ENCODE assay signal across 27 cellular contexts in genomic region chr12:5578775-5579174, GRCh38.
"Had no signal": no experiment of that assay in that cellular context is flagged by ENCODE, and none has a peak within 500 bp of the region (broad histone marks: within the 10 kb centered on the region; RNA-seq: fewer than 3 reads in every experiment).

No MANE protein-coding gene starts in this region.

- H3K27me3 ChIP-seq: stomach, testis, thyroid gland, tibial nerve, transverse colon, upper lobe of left lung, upper lobe of right lung, uterus, vagina had no signal

- H3K36me3 ChIP-seq: stomach, suprapubic skin, thoracic aorta, thyroid gland, tibial artery, tibial nerve, transverse colon, upper lobe of right lung, uterus, vagina had no signal

- H3K27ac ChIP-seq: stomach, suprapubic skin, testis, thoracic aorta, thyroid gland, tibial artery, tibial nerve, transverse colon, upper lobe of left lung, upper lobe of right lung, uterus, vagina had no signal

- H3K9me3 ChIP-seq: stomach, suprapubic skin, testis, thoracic aorta, thyroid gland, tibial artery, tibial nerve, transverse colon, upper lobe of left lung, upper lobe of right lung, uterus, vagina had no signal

- H3K4me3 ChIP-seq: stomach, suprapubic skin, testis, thoracic aorta, thyroid gland, tibial artery, tibial nerve, transverse colon, upper lobe of left lung, upper lobe of right lung, uterus, vagina had no signal

- ATAC-seq: stimulated activated effector memory CD8-positive, alpha-beta T cell treated with anti-CD3 and anti-CD28 coated beads, Interleukin-12 subunit alpha, Interleukin-12 subunit beta, amount 100 ng/mL, for 72 hours; stimulated activated memory B cell treated with anti-CD40 and anti-IgM and Interleukin-4, amounts not matched to agents 10 μg/mL and 1 μg/mL and 100 μg/mL, for 72 hours; stimulated activated naive B cell treated with anti-CD40 and anti-IgM and Interleukin-4, amounts not matched to agents 10 μg/mL and 1 μg/mL and 100 μg/mL, for 72 hours; stimulated activated naive CD8-positive, alpha-beta T cell treated with anti-CD3 and anti-CD28 coated beads, Interleukin-15, amount 100 ng/mL, for 72 hours; stimulated activated naive CD8-positive, alpha-beta T cell treated with anti-CD3 and anti-CD28 coated beads, Interleukin-15, Interleukin-2, amounts not matched to agents 100 U/mL and 50 U/mL, for 24 hours; upper lobe of right lung had no signal

- H3K4me1 ChIP-seq: uterus had no signal

- FAIRE-seq: urothelium cell line had no signal

- DNase-seq: stimulated activated CD4-positive, alpha-beta T cell treated with anti-CD3 and anti-CD28 coated beads, Interleukin-2, amount 100 ng/mL, for 48 hours; stimulated activated CD4-positive, alpha-beta T cell treated with anti-CD3 and anti-CD28 coated beads, Interleukin-4, amount 100 ng/mL, for 1 hour; stimulated activated CD4-positive, alpha-beta T cell treated with anti-CD3 and anti-CD28 coated beads, Interleukin-4, amount 100 ng/mL, for 24 hours; stimulated activated CD4-positive, alpha-beta T cell treated with anti-CD3 and anti-CD28 coated beads, Interleukin-4, amount 100 ng/mL, for 4 hours; stimulated activated CD8-positive, alpha-beta memory T cell treated with anti-CD3 and anti-CD28 coated beads, Interleukin-4, amount 100 ng/mL, for 48 hours; stimulated activated naive B cell treated with anti-CD40 and anti-IgM and Interleukin-4, amounts not matched to agents 10 μg/mL and 1 μg/mL and 100 μg/mL, for 72 hours; stimulated activated naive CD4-positive, alpha-beta T cell; stimulated activated naive CD4-positive, alpha-beta T cell treated with Interleukin-2 at 50 U/mL for 16 hours; stimulated activated naive CD8-positive, alpha-beta T cell treated with anti-CD3 and anti-CD28 coated beads, Interleukin-15, amount 100 ng/mL, for 72 hours; stimulated activated naive CD8-positive, alpha-beta T cell treated with anti-CD3 and anti-CD28 coated beads, Interleukin-15, Interleukin-2, amounts not matched to agents 100 U/mL and 50 U/mL, for 24 hours; stomach; substantia nigra; testis; thyroid gland; tibial artery; transverse colon; trophoblast cell; upper lobe of left lung; upper lobe of right lung; uterus had no signal
